ENCODE assay signal across 17 cellular contexts in genomic region chr12:125540580-125541204, GRCh38.
"Had no signal": no experiment of that assay in that cellular context is flagged by ENCODE, and none has a peak within 500 bp of the region (broad histone marks: within the 10 kb centered on the region; RNA-seq: fewer than 3 reads in every experiment).

No MANE protein-coding gene starts in this region.

- H3K4me3 Mint-ChIP-seq: endodermal cell; naive thymus-derived CD4-positive, alpha-beta T cell; type B pancreatic cell had no signal

- H3K27ac Mint-ChIP-seq: endodermal cell; naive thymus-derived CD4-positive, alpha-beta T cell; type B pancreatic cell had no signal

- H3K4me3 ChIP-seq: coronary artery, hepatocyte, right atrium auricular region, uterus had no signal

- ATAC-seq: foreskin keratinocyte; naive thymus-derived CD4-positive, alpha-beta T cell had no signal

- H3K4me1 Mint-ChIP-seq: endodermal cell; naive thymus-derived CD4-positive, alpha-beta T cell had no signal

- H3K9me3 Mint-ChIP-seq: endodermal cell, type B pancreatic cell had no signal

- H3K36me3 Mint-ChIP-seq: naive thymus-derived CD4-positive, alpha-beta T cell; type B pancreatic cell had no signal

- DNase-seq: effector CD4-positive, alpha-beta T cell; endodermal cell; erythroblast; kidney glomerular epithelial cell; mammary epithelial cell; naive thymus-derived CD4-positive, alpha-beta T cell; posterior cingulate gyrus; small intestine; stimulated activated CD4-positive, alpha-beta T cell treated with anti-CD3 and anti-CD28 coated beads, Interleukin-12 subunit alpha, Interleukin-12 subunit beta, amount 100 ng/mL, for 4 hours; stimulated activated CD4-positive, alpha-beta T cell treated with anti-CD3 and anti-CD28 coated beads, Interleukin-2, amount 100 ng/mL, for 48 hours; stimulated activated naive CD4-positive, alpha-beta T cell treated with Interleukin-2 at 50 U/mL for 16 hours; uterus had no signal
